ENCODE assay signal across 8 cellular contexts in the genomic region with DNA sequence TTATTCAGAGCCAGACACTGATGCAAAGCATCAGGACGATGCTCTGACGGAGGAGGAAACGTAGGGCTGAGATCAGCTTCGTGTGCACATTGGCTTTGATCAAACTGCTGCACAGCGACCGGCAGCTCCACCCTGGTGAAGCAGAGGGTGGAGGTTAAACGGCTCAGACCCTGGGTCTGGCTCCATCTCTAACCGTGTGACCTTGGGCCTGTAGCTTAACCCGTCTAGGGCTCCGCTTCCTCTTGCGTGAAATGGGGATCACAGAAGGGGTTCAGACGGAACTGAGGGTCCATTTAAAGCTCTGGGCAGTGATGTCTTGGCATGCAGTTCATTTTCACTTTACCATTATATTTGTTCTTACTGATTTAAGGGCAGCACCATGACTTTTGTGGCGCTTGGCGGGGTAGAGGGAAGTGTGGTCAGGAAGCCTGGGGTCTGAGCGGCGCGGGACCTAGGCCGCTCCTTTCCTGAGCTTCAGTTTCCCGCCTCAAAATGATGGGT. TPM values are rescaled to one million over a fixed set of nuclear protein-coding genes. Genes with fewer than 3 reads are reported as not detected.
DNase-seq lines count a peak whose midpoint lies in the region; ATAC-seq and TF ChIP-seq lines count a peak whose summit lies in the region.

No MANE protein-coding gene starts in this region.

- peaks cover 26% of the 10 kb centered on the region for H3K4me1 Mint-ChIP-seq in T-helper 17 cell

- DNase-seq in AG04449 (ENCODE audit: low read depth, low spot score) (no peak), T-helper 17 cell (peak; percentile 24 to 41 (median 29)), right lobe of liver (no peak), NCI-H1105 (lab: John Stamatoyannopoulos, UW) (no peak)
- DNase-seq in central memory CD4-positive, alpha-beta T cell, result peak; percentile 74
- peak; percentile 33 for DNase-seq in stimulated activated naive CD4-positive, alpha-beta T cell treated with Interleukin-2 at 50 U/mL for 16 hours (lab: John Stamatoyannopoulos, UW)

- no peak for TF ChIP-seq POLR2A in right lobe of liver (IDR thresholded peaks at IDR 0.05)

- H3K9me3 ChIP-seq in T-helper 17 cell (ENCODE audit: control insufficient read depth, low read length, poor library complexity, severe bottlenecking) (no peaks in the 10 kb centered on the region), right lobe of liver (no peaks in the 10 kb centered on the region)

- H3K27ac Mint-ChIP-seq in T-helper 17 cell, result peak overlapping the region; percentile 99

- POLR2A ChIA-PET in AG04449 (lab: Yijun Ruan, JAX), result no interaction called here

- H3K4me3 ChIP-seq in AG04449 (ENCODE audit: low read depth, low read length), result peak overlapping the region; percentile 85
- peak overlapping the region; percentile 57 to 96 (median 79) for H3K4me3 ChIP-seq in right lobe of liver

- peak overlapping the region in 2 of 3 donors; percentile 50 to 69 for H3K27ac ChIP-seq in right lobe of liver

- CTCF ChIA-PET in AG04449 (lab: Yijun Ruan, JAX), result interaction anchor here (0.7 to 3.6 kb wide), 6 partner anchors 14 to 87 kb away, joined by 3 to 21 read pairs (median 4); no protein-coding TSS in a partner anchor

- WGBS in right lobe of liver (ENCODE audit: insufficient coverage, low coverage, low lambda C conversion rate, missing lambda C conversion rate), result 9% methylated on average over 7 of the region's 19 CpGs

- no peaks in the 10 kb centered on the region for H3K27me3 ChIP-seq in right lobe of liver

- H3K36me3 ChIP-seq in right lobe of liver, result no peaks in the 10 kb centered on the region

- no peaks in the 10 kb centered on the region for H3K36me3 Mint-ChIP-seq in T-helper 17 cell (ENCODE audit: low read depth)

- peaks cover 0 to 6% (median 0%) of the 10 kb centered on the region in 4 donors for H3K4me1 ChIP-seq in right lobe of liver

- no peak for TF ChIP-seq CTCF in AG04449 (IDR thresholded peaks at IDR 0.05; ENCODE audit: insufficient read depth, low read length, missing control alignments)
- TF ChIP-seq CTCF in right lobe of liver (IDR thresholded peaks at IDR 0.05), result no peak

- peak overlapping the region; percentile 99 for H3K4me3 Mint-ChIP-seq in T-helper 17 cell

- H3K27me3 Mint-ChIP-seq in T-helper 17 cell, result no peaks in the 10 kb centered on the region

- intact Hi-C loops in right lobe of liver (cut with DNase I), result no loop called here

- ATAC-seq in GM18517 (IDR thresholded peaks at IDR 0.05; ENCODE audit: unreplicated experiment), result peak; percentile 19
- peak; percentile 10 for ATAC-seq in HG03442 (IDR thresholded peaks at IDR 0.05; ENCODE audit: unreplicated experiment)
- peak; percentile 71 for ATAC-seq in T-helper 17 cell
- peak; percentile 19 to 31 (median 22) for ATAC-seq in right lobe of liver

RNA-seq across cellular contexts. Expression of gene RBL1, which starts 0.6 kb away (rescaled TPM):
- total RNA-seq in T-helper 17 cell, result 10 to 100 TPM; 27.1 to 27.3 TPM
- 1 to 10 TPM; 1.8 to 3.9 (median 2.2) TPM for total RNA-seq in right lobe of liver

Comparison
In these comparisons a context has a peak if more than half of its experiments do, and no peak if none do; other contexts are left out.
1. DNase-seq: peak in T-helper 17 cell (3 of 3), central memory CD4-positive, alpha-beta T cell (single experiment) and stimulated activated naive CD4-positive, alpha-beta T cell treated with Interleukin-2 at 50 U/mL for 16 hours (single experiment); none in AG04449 (single experiment), right lobe of liver (0 of 3) and NCI-H1105 (single experiment).
2. ATAC-seq: peak in every context shown above with its lines; median percentile 71 in T-helper 17 cell; 22 in right lobe of liver; 19 in GM18517; 10 in HG03442.
3. RNA of gene RBL1, which starts 0.6 kb away (total RNA-seq): 27.1 to 27.3 TPM in T-helper 17 cell; 1.8 to 3.9 TPM in right lobe of liver; every median in the first group is over 4 times any median in the second.